1 cellular context compared by ENCODE assay signal in the genomic region with DNA sequence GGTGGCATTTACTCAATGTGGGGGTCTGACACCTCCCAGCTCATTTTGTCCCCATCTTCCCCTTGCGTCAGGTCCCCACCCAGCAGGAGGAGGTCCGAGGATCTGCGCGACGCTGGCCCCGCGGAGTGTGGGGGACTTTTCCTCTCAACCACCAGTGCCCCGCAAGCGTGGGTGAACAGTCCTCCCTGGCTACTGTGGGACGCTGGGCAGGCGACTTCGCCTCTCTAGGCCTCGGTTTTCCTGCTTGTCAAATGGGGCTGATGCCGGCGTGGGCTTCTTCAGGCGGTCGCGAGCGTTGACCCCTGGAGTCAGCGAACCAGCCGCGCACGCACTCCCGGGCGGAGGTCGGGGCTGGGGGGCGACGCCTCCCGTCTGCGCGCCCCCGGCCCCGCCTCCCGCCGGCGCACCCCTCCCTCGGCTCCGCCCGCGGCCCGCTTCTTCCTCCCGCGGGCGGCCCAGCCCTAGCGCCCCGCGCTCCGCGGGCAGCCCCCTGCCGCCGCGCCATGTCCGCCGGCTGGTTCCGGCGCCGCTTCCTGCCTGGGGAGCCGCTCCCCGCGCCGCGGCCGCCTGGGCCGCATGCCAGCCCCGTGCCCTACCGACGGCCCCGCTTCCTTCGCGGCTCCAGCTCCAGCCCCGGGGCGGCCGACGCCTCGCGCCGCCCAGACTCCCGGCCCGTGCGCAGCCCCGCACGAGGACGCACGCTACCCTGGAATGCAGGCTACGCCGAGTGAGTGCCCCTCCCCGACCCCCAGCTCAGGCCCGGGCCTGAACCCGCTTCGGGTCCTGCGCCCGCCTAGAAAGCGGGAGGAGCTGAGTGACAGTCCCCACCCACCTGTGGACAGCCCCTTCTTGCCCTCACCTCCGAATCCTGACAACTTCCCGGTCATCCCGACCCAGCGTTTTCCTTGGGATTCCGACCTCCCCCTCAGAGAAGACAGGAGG.
TF ChIP-seq lines count a peak whose summit lies in the region.

TSS of gene PPM1M (plus strand) at position 438 of the 942 bp plus-strand sequence. CDS start at position 504, 66 bp downstream.

TF ChIP-seq in HepG2, 621 proteins besides CTCF, POLR2A, EP300 and RAD21 (continued from another document):
- TF ChIP-seq, protein P1, sequence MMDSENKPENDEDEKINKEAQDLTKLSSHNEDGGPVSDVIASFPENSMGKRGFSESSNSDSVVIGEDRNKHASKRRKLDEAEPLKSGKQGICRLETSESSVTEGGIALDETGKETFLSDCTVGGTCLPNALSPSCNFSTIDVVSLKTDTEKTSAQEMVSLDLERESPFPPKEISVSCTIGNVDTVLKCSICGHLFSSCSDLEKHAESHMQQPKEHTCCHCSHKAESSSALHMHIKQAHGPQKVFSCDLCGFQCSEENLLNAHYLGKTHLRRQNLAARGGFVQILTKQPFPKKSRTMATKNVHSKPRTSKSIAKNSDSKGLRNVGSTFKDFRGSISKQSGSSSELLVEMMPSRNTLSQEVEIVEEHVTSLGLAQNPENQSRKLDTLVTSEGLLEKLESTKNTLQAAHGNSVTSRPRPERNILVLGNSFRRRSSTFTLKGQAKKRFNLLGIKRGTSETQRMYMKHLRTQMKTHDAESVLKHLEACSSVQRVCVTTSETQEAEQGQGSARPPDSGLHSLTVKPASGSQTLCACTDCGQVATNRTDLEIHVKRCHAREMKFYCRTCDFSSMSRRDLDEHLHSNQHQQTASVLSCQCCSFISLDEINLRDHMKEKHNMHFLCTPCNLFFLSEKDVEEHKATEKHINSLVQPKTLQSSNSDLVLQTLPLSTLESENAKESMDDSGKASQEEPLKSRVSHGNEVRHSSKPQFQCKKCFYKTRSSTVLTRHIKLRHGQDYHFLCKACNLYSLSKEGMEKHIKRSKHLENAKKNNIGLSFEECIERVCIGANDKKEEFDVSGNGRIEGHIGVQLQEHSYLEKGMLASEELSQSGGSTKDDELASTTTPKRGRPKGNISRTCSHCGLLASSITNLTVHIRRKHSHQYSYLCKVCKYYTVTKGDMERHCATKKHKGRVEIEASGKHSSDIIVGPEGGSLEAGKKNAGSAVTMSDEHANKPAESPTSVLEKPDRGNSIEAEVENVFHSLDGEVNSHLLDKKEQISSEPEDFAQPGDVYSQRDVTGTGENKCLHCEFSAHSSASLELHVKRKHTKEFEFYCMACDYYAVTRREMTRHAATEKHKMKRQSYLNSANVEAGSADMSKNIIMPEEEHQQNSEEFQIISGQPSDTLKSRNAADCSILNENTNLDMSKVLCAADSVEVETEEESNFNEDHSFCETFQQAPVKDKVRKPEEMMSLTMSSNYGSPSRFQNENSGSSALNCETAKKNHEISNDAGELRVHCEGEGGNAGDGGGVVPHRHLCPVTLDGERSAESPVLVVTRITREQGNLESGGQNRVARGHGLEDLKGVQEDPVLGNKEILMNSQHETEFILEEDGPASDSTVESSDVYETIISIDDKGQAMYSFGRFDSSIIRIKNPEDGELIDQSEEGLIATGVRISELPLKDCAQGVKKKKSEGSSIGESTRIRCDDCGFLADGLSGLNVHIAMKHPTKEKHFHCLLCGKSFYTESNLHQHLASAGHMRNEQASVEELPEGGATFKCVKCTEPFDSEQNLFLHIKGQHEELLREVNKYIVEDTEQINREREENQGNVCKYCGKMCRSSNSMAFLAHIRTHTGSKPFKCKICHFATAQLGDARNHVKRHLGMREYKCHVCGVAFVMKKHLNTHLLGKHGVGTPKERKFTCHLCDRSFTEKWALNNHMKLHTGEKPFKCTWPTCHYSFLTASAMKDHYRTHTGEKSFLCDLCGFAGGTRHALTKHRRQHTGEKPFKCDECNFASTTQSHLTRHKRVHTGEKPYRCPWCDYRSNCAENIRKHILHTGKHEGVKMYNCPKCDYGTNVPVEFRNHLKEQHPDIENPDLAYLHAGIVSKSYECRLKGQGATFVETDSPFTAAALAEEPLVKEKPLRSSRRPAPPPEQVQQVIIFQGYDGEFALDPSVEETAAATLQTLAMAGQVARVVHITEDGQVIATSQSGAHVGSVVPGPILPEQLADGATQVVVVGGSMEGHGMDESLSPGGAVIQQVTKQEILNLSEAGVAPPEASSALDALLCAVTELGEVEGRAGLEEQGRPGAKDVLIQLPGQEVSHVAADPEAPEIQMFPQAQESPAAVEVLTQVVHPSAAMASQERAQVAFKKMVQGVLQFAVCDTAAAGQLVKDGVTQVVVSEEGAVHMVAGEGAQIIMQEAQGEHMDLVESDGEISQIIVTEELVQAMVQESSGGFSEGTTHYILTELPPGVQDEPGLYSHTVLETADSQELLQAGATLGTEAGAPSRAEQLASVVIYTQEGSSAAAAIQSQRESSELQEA (CRISPR knock-in tag; IDR thresholded peaks at IDR 0.05; ENCODE audit: not compliant biosample characterization), result no peak
- TF ChIP-seq ZFX (CRISPR knock-in tag; IDR thresholded peaks at IDR 0.05; ENCODE audit: low read depth), result peak; percentile 76
- TF ChIP-seq ZNF343 (CRISPR knock-in tag; IDR thresholded peaks at IDR 0.05), result no peak
- peak; percentile 95 for TF ChIP-seq ZSCAN21 (CRISPR knock-in tag; IDR thresholded peaks at IDR 0.05; ENCODE audit: borderline replicate concordance)
- TF ChIP-seq ARID3A (IDR thresholded peaks at IDR 0.05; ENCODE audit: low read depth, low read length), result no peak
